ENCODE assay signal across 8 cellular contexts in genomic region chr6:34425498-34426410, GRCh38. TPM values are rescaled to one million over a fixed set of nuclear protein-coding genes. Genes with fewer than 3 reads are reported as not detected.
DNase-seq lines count a peak whose midpoint lies in the region; ATAC-seq, FAIRE-seq and TF ChIP-seq lines count a peak whose summit lies in the region.

TSS of gene RPS10 (minus strand) at chr6:34426069. CDS start at chr6:34425221, 848 bp downstream.

- H3K9me3 Mint-ChIP-seq in activated B cell treated with CpG ODN at 0.5 μM for 24 hours, result no peaks in the 10 kb centered on the region

- peak within 1 kb of the TSS; percentile 97 for H3K4me3 Mint-ChIP-seq in activated B cell treated with CpG ODN at 0.5 μM for 24 hours

- no peak for TF ChIP-seq RAD21 in A549 (conservative IDR thresholded peaks at IDR 0.05 in 1 of 2, IDR thresholded peaks at IDR 0.05 in 1 of 2)

- peak within 1 kb of the TSS; percentile 84 for H3K4me2 ChIP-seq in A549

- H3K27ac ChIP-seq in A549 (peak within 1 kb of the TSS; percentile 92 to 94), small intestine (ENCODE audit: low read depth in 1 of 2, low read length in 1 of 2) (peak within 1 kb of the TSS; percentile 74 to 81)

- H3K27me3 ChIP-seq in small intestine (ENCODE audit: control insufficient read depth in 2 of 2, insufficient read depth in 2 of 2, low read length in 2 of 2), result no peaks in the 10 kb centered on the region

- POLR2A ChIA-PET in A549 (lab: Yijun Ruan, JAX) (interaction anchor here (0.6 to 1.5 kb wide), 12 partner anchors 11 to 366 kb away, joined by 3 to 12 read pairs (median 3); partner anchors contain the start of genes BLTP3A, HMGA1 and NUDT3), activated B cell treated with CpG ODN at 0.5 μM for 24 hours (lab: Charles Lee) (interaction anchor here (0.5 to 2.4 kb wide), 21 partner anchors 9 to 1125 kb away, joined by 3 to 26 read pairs (median 4); partner anchors contain the start of genes ANKS1A, HMGA1, ILRUN and SMIM29)

- 1% methylated on average over 43 of the region's 58 CpGs for WGBS in A549 (ENCODE audit: missing lambda C conversion rate)
- WGBS in small intestine, 3 donors, result 0 to 1% (median 0%) methylated on average over 53 to 58 of the region's 58 CpGs

- no peak for TF ChIP-seq CTCF in A549 (IDR thresholded peaks at IDR 0.05)
- TF ChIP-seq CTCF in activated B cell treated with CpG ODN at 0.5 μM for 24 hours (IDR thresholded peaks at IDR 0.05), result no peak
- no peak for TF ChIP-seq CTCF in cardiac fibroblast (IDR thresholded peaks at IDR 0.05; ENCODE audit: low read depth, low read length)

- peak within 1 kb of the TSS; percentile 97 for H3K27ac Mint-ChIP-seq in activated B cell treated with CpG ODN at 0.5 μM for 24 hours

- CTCF ChIA-PET in A549 (lab: Yijun Ruan, JAX), result interaction anchor here (1.0 to 2.4 kb wide), 5 partner anchors 10 to 262 kb away, joined by 3 to 13 read pairs (median 7); no protein-coding TSS in a partner anchor
- CTCF ChIA-PET in activated B cell treated with CpG ODN at 0.5 μM for 24 hours (lab: Charles Lee), result interaction anchor here (0.6 to 2.1 kb wide), 6 partner anchors 11 to 835 kb away, joined by 3 to 6 read pairs (median 4); no protein-coding TSS in a partner anchor

- intact Hi-C loops in activated B cell treated with CpG ODN at 0.5 μM for 24 hours (cut with micrococcal nuclease), result loop anchor here (1.0 to 5.0 kb wide), 6 partner anchors 10 to 637 kb away; partner anchors contain the start of genes ANKS1A, LEMD2, NUDT3 and PACSIN1

- no peak for FAIRE-seq in A549 (lab: Jason Lieb, UNC)
- FAIRE-seq in small intestine (lab: Jason Lieb, UNC), result no peak

- H3K9me3 ChIP-seq in A549 (no peaks in the 10 kb centered on the region), small intestine (ENCODE audit: control insufficient read depth, low read depth) (no peaks in the 10 kb centered on the region)

- H3K36me3 ChIP-seq in small intestine (ENCODE audit: control insufficient read depth in 2 of 2, insufficient read depth in 2 of 2, low read length in 2 of 2), result peaks cover 13 to 14% of the 10 kb centered on the region in 2 donors

- H3K4me3 ChIP-seq in A549 (peak within 1 kb of the TSS; percentile 97), cardiac fibroblast (replicated peaks in 1 of 2; ENCODE audit: low read depth in 2 of 2, low read length in 2 of 2) (peak within 1 kb of the TSS; percentile 88 to 97), small intestine (ENCODE audit: low read depth in 1 of 2, low read length in 2 of 2) (peak within 1 kb of the TSS; percentile 81 to 97)

- peak; percentile 83 to 90 for DNase-seq in A549 (ENCODE audit: low read depth in 1 of 2, low spot score in 1 of 2)
- peak; percentile 87 for DNase-seq in NCI-H345 treated with DMSO at 0.1 percent for 48 hours (lab: John Stamatoyannopoulos, UW; ENCODE audit: unreplicated experiment)
- DNase-seq in activated B cell treated with CpG ODN at 0.5 μM for 24 hours, result peak; percentile 97
- DNase-seq in cardiac fibroblast (ENCODE audit: low read depth in 2 of 2), result peak; percentile 94 to 96
- DNase-seq in iPS-NIHi11 (ENCODE audit: low spot score), result peak; percentile 99
- DNase-seq in small intestine, result peak; percentile 93

- peak; percentile 83 for TF ChIP-seq POLR2A in A549 (IDR thresholded peaks at IDR 0.05; ENCODE audit: low read length)

- no peaks in the 10 kb centered on the region for H3K27me3 Mint-ChIP-seq in activated B cell treated with CpG ODN at 0.5 μM for 24 hours

- TF ChIP-seq EP300 in A549 (IDR thresholded peaks at IDR 0.05), result no peak

- H3K4me1 ChIP-seq in A549 (peaks cover 24% of the 10 kb centered on the region), small intestine (ENCODE audit: control insufficient read depth in 2 of 2, insufficient read depth in 1 of 2, low read depth in 1 of 2, low read length in 1 of 2) (peaks cover 2 to 6% of the 10 kb centered on the region in 2 donors)

- H3K4me1 Mint-ChIP-seq in activated B cell treated with CpG ODN at 0.5 μM for 24 hours, result peaks cover 29% of the 10 kb centered on the region

- H3K36me3 Mint-ChIP-seq in activated B cell treated with CpG ODN at 0.5 μM for 24 hours (ENCODE audit: low read depth), result peaks cover 46% of the 10 kb centered on the region

- ATAC-seq in A549 (peak; percentile 92 to 98), GM18907 (IDR thresholded peaks at IDR 0.05; ENCODE audit: unreplicated experiment) (peak; percentile 82), HG03175 (IDR thresholded peaks at IDR 0.05; ENCODE audit: unreplicated experiment) (peak; percentile 86), activated B cell treated with CpG ODN at 0.5 μM for 24 hours (ENCODE audit: low read depth) (peak; percentile 99)

TF ChIP-seq in A549, 52 proteins besides CTCF, POLR2A, EP300 and RAD21:
- TF ChIP-seq PHF8 (IDR thresholded peaks at IDR 0.05; ENCODE audit: borderline replicate concordance, low read depth) (peak; percentile 53; the same call in 1 of the 2 replicates), JUN (IDR thresholded peaks at IDR 0.05) (peak; percentile 68 to 87; a peak in 4 of 5 replicates), BCL3 (IDR thresholded peaks at IDR 0.05) (peak; percentile 83; the same call in 1 of the 3 replicates), GATA3 (IDR thresholded peaks at IDR 0.05; ENCODE audit: borderline replicate concordance) (no peak), SREBF2 (IDR thresholded peaks at IDR 0.05) (no peak), ELK1 (IDR thresholded peaks at IDR 0.05; ENCODE audit: low read depth, low read length) (no peak), KDM1A (IDR thresholded peaks at IDR 0.05; ENCODE audit: low read depth) (no peak), ZC3H11A (IDR thresholded peaks at IDR 0.05) (no peak), RNF2 (IDR thresholded peaks at IDR 0.05; ENCODE audit: borderline replicate concordance, low read depth) (no peak), MYC (IDR thresholded peaks at IDR 0.05; ENCODE audit: borderline replicate concordance, low read length) (peak; percentile 40; the same call in 1 of the 2 replicates), RARB (CRISPR knock-in tag; IDR thresholded peaks at IDR 0.05) (no peak)
- TF ChIP-seq, protein P1, sequence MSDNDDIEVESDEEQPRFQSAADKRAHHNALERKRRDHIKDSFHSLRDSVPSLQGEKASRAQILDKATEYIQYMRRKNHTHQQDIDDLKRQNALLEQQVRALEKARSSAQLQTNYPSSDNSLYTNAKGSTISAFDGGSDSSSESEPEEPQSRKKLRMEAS (IDR thresholded peaks at IDR 0.05), result peak; percentile 83
- TF ChIP-seq, protein P2, sequence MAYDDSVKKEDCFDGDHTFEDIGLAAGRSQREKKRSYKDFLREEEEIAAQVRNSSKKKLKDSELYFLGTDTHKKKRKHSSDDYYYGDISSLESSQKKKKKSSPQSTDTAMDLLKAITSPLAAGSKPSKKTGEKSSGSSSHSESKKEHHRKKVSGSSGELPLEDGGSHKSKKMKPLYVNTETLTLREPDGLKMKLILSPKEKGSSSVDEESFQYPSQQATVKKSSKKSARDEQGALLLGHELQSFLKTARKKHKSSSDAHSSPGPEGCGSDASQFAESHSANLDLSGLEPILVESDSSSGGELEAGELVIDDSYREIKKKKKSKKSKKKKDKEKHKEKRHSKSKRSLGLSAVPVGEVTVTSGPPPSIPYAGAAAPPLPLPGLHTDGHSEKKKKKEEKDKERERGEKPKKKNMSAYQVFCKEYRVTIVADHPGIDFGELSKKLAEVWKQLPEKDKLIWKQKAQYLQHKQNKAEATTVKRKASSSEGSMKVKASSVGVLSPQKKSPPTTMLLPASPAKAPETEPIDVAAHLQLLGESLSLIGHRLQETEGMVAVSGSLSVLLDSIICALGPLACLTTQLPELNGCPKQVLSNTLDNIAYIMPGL (CRISPR knock-in tag; IDR thresholded peaks at IDR 0.05; ENCODE audit: borderline replicate concordance), result no peak

RNA-seq across cellular contexts. Expression of gene RPS10, which starts in this region (rescaled TPM):
- 1,532 and 2,051 TPM in 2 replicates for polyA plus RNA-seq in A549 (2011; rRNA removed)
- 2,899 and 3,230 TPM in 2 replicates for polyA plus RNA-seq in A549 (2012; cell fraction: cytosol; rRNA removed)
- polyA plus RNA-seq in A549 (2012; cell fraction: nucleus; rRNA removed), result 1,476 and 2,150 TPM in 2 replicates
- polyA plus RNA-seq in A549 (2017; fragmentation: RNase III; extraction: RNeasy Plus Mini Kit Qiagen cat#74134 plus additional on column Dnase treatment), result 1,701 to 1,783 TPM (median 1,732 TPM) in 3 replicates
- polyA minus RNA-seq in A549 (2011; rRNA and poly(A)+ RNA removed), result 799 and 1,098 TPM in 2 replicates
- 2,903 and 3,402 TPM in 2 replicates for total RNA-seq in activated B cell treated with CpG ODN at 0.5 μM for 24 hours
- 1,000 to 10,000 TPM; 2,052 to 4,302 (median 3,085) TPM for polyA plus RNA-seq in small intestine

Comparison
In these comparisons a context has a peak if more than half of its experiments do, and no peak if none do; other contexts are left out.
1. Peak in every context shown above with its lines: DNase-seq, ATAC-seq, H3K4me3 ChIP-seq and H3K27ac ChIP-seq.